In genomic region chr5:19986036-19986619, GRCh38 we compare ENCODE assay signal across 2 cellular contexts.
TF ChIP-seq lines count a peak whose summit lies in the region.

No MANE protein-coding gene starts in this region.

TF ChIP-seq in IMR-90, 13 proteins besides CTCF, POLR2A, EP300 and RAD21:
- TF ChIP-seq CEBPB (IDR thresholded peaks at IDR 0.05; ENCODE audit: low read depth, low read length) (peak; percentile 49; the same call in 1 of the 2 replicates), MAZ (IDR thresholded peaks at IDR 0.05; ENCODE audit: borderline replicate concordance, low read depth, low read length) (no peak)

TF ChIP-seq in GM12878, 131 proteins besides CTCF, POLR2A, EP300 and RAD21:
- TF ChIP-seq ESRRA (IDR thresholded peaks at IDR 0.05; ENCODE audit: low read length) (no peak), MLLT1 (IDR thresholded peaks at IDR 0.05) (no peak), SMARCA5 (IDR thresholded peaks at IDR 0.05) (no peak), ETV6 (conservative IDR thresholded peaks at IDR 0.05 in 1 of 2, IDR thresholded peaks at IDR 0.05 in 1 of 2; ENCODE audit: borderline replicate concordance in 1 of 2, low read depth in 1 of 2) (no peak), IKZF2 (IDR thresholded peaks at IDR 0.05) (no peak), ZNF217 (IDR thresholded peaks at IDR 0.05) (no peak), NKRF (conservative IDR thresholded peaks at IDR 0.05) (no peak), EED (IDR thresholded peaks at IDR 0.05; ENCODE audit: low read depth) (no peak), HDGF (IDR thresholded peaks at IDR 0.05) (no peak), MTA2 (IDR thresholded peaks at IDR 0.05; ENCODE audit: low read depth) (peak; percentile 19; the same call in 1 of the 2 replicates), CREM (IDR thresholded peaks at IDR 0.05; ENCODE audit: low read depth) (no peak), MXI1 (IDR thresholded peaks at IDR 0.05; ENCODE audit: low read depth, low read length) (no peak), ZBTB33 (IDR thresholded peaks at IDR 0.05) (no peak), SPI1 (IDR thresholded peaks at IDR 0.05; ENCODE audit: borderline replicate concordance, insufficient read depth, low read depth, low read length) (peak; percentile 56; the same call in 1 of the 2 replicates), CEBPB (IDR thresholded peaks at IDR 0.05; ENCODE audit: borderline replicate concordance in 1 of 2, low read depth in 2 of 2, low read length in 2 of 2) (no peak), RFX5 (IDR thresholded peaks at IDR 0.05; ENCODE audit: low read depth, low read length) (no peak), IKZF1 (conservative IDR thresholded peaks at IDR 0.05) (no peak), CEBPZ (IDR thresholded peaks at IDR 0.05; ENCODE audit: low read depth, low read length) (no peak), PKNOX1 (IDR thresholded peaks at IDR 0.05) (peak; percentile 57; the same call in 1 of the 2 replicates)
- TF ChIP-seq, protein P1, sequence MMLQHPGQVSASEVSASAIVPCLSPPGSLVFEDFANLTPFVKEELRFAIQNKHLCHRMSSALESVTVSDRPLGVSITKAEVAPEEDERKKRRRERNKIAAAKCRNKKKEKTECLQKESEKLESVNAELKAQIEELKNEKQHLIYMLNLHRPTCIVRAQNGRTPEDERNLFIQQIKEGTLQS (IDR thresholded peaks at IDR 0.05; ENCODE audit: borderline replicate concordance, extremely low read depth, low read depth, low read length): no peak
- TF ChIP-seq, protein P2, sequence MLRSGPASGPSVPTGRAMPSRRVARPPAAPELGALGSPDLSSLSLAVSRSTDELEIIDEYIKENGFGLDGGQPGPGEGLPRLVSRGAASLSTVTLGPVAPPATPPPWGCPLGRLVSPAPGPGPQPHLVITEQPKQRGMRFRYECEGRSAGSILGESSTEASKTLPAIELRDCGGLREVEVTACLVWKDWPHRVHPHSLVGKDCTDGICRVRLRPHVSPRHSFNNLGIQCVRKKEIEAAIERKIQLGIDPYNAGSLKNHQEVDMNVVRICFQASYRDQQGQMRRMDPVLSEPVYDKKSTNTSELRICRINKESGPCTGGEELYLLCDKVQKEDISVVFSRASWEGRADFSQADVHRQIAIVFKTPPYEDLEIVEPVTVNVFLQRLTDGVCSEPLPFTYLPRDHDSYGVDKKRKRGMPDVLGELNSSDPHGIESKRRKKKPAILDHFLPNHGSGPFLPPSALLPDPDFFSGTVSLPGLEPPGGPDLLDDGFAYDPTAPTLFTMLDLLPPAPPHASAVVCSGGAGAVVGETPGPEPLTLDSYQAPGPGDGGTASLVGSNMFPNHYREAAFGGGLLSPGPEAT (IDR thresholded peaks at IDR 0.05; ENCODE audit: low read depth): no peak
- TF ChIP-seq, protein P3, sequence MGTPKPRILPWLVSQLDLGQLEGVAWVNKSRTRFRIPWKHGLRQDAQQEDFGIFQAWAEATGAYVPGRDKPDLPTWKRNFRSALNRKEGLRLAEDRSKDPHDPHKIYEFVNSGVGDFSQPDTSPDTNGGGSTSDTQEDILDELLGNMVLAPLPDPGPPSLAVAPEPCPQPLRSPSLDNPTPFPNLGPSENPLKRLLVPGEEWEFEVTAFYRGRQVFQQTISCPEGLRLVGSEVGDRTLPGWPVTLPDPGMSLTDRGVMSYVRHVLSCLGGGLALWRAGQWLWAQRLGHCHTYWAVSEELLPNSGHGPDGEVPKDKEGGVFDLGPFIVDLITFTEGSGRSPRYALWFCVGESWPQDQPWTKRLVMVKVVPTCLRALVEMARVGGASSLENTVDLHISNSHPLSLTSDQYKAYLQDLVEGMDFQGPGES (IDR thresholded peaks at IDR 0.05): no peak
- TF ChIP-seq, protein P4, sequence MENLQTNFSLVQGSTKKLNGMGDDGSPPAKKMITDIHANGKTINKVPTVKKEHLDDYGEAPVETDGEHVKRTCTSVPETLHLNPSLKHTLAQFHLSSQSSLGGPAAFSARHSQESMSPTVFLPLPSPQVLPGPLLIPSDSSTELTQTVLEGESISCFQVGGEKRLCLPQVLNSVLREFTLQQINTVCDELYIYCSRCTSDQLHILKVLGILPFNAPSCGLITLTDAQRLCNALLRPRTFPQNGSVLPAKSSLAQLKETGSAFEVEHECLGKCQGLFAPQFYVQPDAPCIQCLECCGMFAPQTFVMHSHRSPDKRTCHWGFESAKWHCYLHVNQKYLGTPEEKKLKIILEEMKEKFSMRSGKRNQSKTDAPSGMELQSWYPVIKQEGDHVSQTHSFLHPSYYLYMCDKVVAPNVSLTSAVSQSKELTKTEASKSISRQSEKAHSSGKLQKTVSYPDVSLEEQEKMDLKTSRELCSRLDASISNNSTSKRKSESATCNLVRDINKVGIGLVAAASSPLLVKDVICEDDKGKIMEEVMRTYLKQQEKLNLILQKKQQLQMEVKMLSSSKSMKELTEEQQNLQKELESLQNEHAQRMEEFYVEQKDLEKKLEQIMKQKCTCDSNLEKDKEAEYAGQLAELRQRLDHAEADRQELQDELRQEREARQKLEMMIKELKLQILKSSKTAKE (IDR thresholded peaks at IDR 0.05; ENCODE audit: low read depth, poor library complexity, severe bottlenecking): no peak
